ENCODE assay signal across 8 cellular contexts in genomic region chr1:183185941-183186490, GRCh38. TPM values are rescaled to one million over a fixed set of nuclear protein-coding genes. Genes with fewer than 3 reads are reported as not detected.
DNase-seq lines count a peak whose midpoint lies in the region; ATAC-seq and TF ChIP-seq lines count a peak whose summit lies in the region.

Gene LAMC2, plus strand, starts transcription at chr1:183186264. Its CDS starts 89 bp downstream, at chr1:183186353.

- no peak within 1 kb of the TSS for H3K4me3 ChIP-seq in CD4-positive, alpha-beta memory T cell (ENCODE audit: low read length in 2 of 2)

- peaks cover 11% of the 10 kb centered on the region for H3K27me3 ChIP-seq in CD4-positive, alpha-beta memory T cell (ENCODE audit: insufficient read depth, low read length)

- H3K27ac ChIP-seq in epithelial cell of prostate, result peak within 1 kb of the TSS; percentile 98
- no peak within 1 kb of the TSS for H3K27ac ChIP-seq in CD4-positive, alpha-beta memory T cell (ENCODE audit: low read depth, low read length)

- POLR2A ChIA-PET in naive thymus-derived CD8-positive, alpha-beta T cell (lab: Charles Lee), result no interaction called here
- POLR2A ChIA-PET in CD4-positive, alpha-beta memory T cell (lab: Charles Lee; ENCODE audit: partially characterized antibody), result no interaction called here

- in situ Hi-C loops in G401 (cut with HindIII; ENCODE audit: low sequenced_read_pairs), result no loop called here

- H3K27me3 Mint-ChIP-seq in naive thymus-derived CD8-positive, alpha-beta T cell, result peaks cover 12 to 40% (median 30%) of the 10 kb centered on the region in 5 donors
- peaks cover 14 to 22% of the 10 kb centered on the region in 2 donors for H3K27me3 Mint-ChIP-seq in CD4-positive, alpha-beta memory T cell

- no peak for TF ChIP-seq CTCF in GM10266 (IDR thresholded peaks at IDR 0.05; ENCODE audit: control insufficient read depth, insufficient read depth, low read depth, missing control alignments)

- no peak within 1 kb of the TSS for H3K27ac Mint-ChIP-seq in naive thymus-derived CD8-positive, alpha-beta T cell
- no peak within 1 kb of the TSS for H3K27ac Mint-ChIP-seq in CD4-positive, alpha-beta memory T cell

- DNase-seq in G401 (ENCODE audit: low spot score), result peak; percentile 62
- peak; percentile 55 for DNase-seq in NCI-H748 treated with DMSO at 0.1 percent for 48 hours (lab: John Stamatoyannopoulos, UW)
- peak; percentile 96 for DNase-seq in epithelial cell of prostate (ENCODE audit: low read depth, low spot score)
- peak in 4 of 10 donors; percentile 7 to 17 (median 9) for DNase-seq in naive thymus-derived CD8-positive, alpha-beta T cell
- DNase-seq in HCEC 1CT, result no peak
- no peak for DNase-seq in CD4-positive, alpha-beta memory T cell
- DNase-seq in GM10266 (ENCODE audit: extremely low spot score), result no peak

- H3K4me3 Mint-ChIP-seq in naive thymus-derived CD8-positive, alpha-beta T cell, result peak within 1 kb of the TSS in 7 of 10 donors; percentile 10 to 66 (median 48)
- H3K4me3 Mint-ChIP-seq in CD4-positive, alpha-beta memory T cell, result no peak within 1 kb of the TSS

- H3K4me1 Mint-ChIP-seq in naive thymus-derived CD8-positive, alpha-beta T cell, result peaks cover 0 to 15% (median 2%) of the 10 kb centered on the region in 4 donors
- H3K4me1 Mint-ChIP-seq in CD4-positive, alpha-beta memory T cell, result peaks cover 0 to under 1% (median 0%) of the 10 kb centered on the region in 4 donors

- H3K4me1 ChIP-seq in CD4-positive, alpha-beta memory T cell (ENCODE audit: insufficient read depth, low read length), result no peaks in the 10 kb centered on the region

- intact Hi-C loops in CD4-positive, alpha-beta memory T cell (cut with micrococcal nuclease), result no loop called here

- no peaks in the 10 kb centered on the region for H3K9me3 Mint-ChIP-seq in naive thymus-derived CD8-positive, alpha-beta T cell
- H3K9me3 Mint-ChIP-seq in CD4-positive, alpha-beta memory T cell, result no peaks in the 10 kb centered on the region

- H3K9me3 ChIP-seq in CD4-positive, alpha-beta memory T cell (ENCODE audit: control insufficient read depth in 1 of 2, low read length in 2 of 2), result no peaks in the 10 kb centered on the region

- ATAC-seq in naive thymus-derived CD8-positive, alpha-beta T cell, result peak; percentile 52 to 65
- no peak for ATAC-seq in GM19463 (IDR thresholded peaks at IDR 0.05; ENCODE audit: unreplicated experiment)

- H3K36me3 Mint-ChIP-seq in naive thymus-derived CD8-positive, alpha-beta T cell, result no peaks in the 10 kb centered on the region
- no peaks in the 10 kb centered on the region for H3K36me3 Mint-ChIP-seq in CD4-positive, alpha-beta memory T cell

- CTCF ChIA-PET in CD4-positive, alpha-beta memory T cell (lab: Charles Lee; ENCODE audit: partially characterized antibody), result no interaction called here

- no peaks in the 10 kb centered on the region for H3K36me3 ChIP-seq in CD4-positive, alpha-beta memory T cell (ENCODE audit: insufficient read depth, low read length)

RNA-seq across cellular contexts. Expression of gene LAMC2, which starts in this region (rescaled TPM):
- total RNA-seq in G401 (2014; rRNA removed; shearing (Covaris generic)), result 0.61 and 0.68 TPM in 2 replicates
- total RNA-seq in naive thymus-derived CD8-positive, alpha-beta T cell, result not detected
- not detected for polyA plus RNA-seq in naive thymus-derived CD8-positive, alpha-beta T cell
- total RNA-seq in CD4-positive, alpha-beta memory T cell, result not detected
- polyA plus RNA-seq in CD4-positive, alpha-beta memory T cell, result not detected

Comparison
In these comparisons a context has a peak if more than half of its experiments do, and no peak if none do; other contexts are left out.
1. Peak in DNase-seq in G401; RNA of the gene not detected or under 1 TPM.
2. Peak in ATAC-seq in naive thymus-derived CD8-positive, alpha-beta T cell; RNA of the gene not detected or under 1 TPM.
3. DNase-seq: peak in NCI-H748 treated with DMSO at 0.1 percent for 48 hours (single experiment) and epithelial cell of prostate (single experiment); none in HCEC 1CT (single experiment), CD4-positive, alpha-beta memory T cell (0 of 5) and GM10266 (single experiment).
4. H3K4me3 Mint-ChIP-seq: peak in naive thymus-derived CD8-positive, alpha-beta T cell (7 of 10); none in CD4-positive, alpha-beta memory T cell (0 of 8).